11 cellular contexts compared by ENCODE assay signal in genomic region chr13:101455863-101456262, GRCh38. TPM values are rescaled to one million over a fixed set of nuclear protein-coding genes. Genes with fewer than 3 reads are reported as not detected.
DNase-seq lines count a peak whose midpoint lies in the region; ATAC-seq and TF ChIP-seq lines count a peak whose summit lies in the region.
"Had no signal": no experiment of that assay in that cellular context is flagged by ENCODE, and none has a peak within 500 bp of the region (broad histone marks: within the 10 kb centered on the region; RNA-seq: fewer than 3 reads in every experiment).

No MANE protein-coding gene starts in this region.

- intact Hi-C loops in PC-3 (cut with micrococcal nuclease), result loop anchor here (1.0 kb wide), 1 partner anchor 43 kb away; no protein-coding TSS in a partner anchor

- ATAC-seq in PC-3, result peak; percentile 47
- peak; percentile 84 for ATAC-seq in omental fat pad (ENCODE audit: low FRiP score)
- no peak for ATAC-seq in HG03342 (IDR thresholded peaks at IDR 0.05; ENCODE audit: unreplicated experiment)

- H4K20me1 ChIP-seq in PC-3 (ENCODE audit: low read length), result no peaks in the 10 kb centered on the region

- no peaks in the 10 kb centered on the region for H3K27me3 ChIP-seq in PC-3 (ENCODE audit: low read length)

- DNase-seq in AG20443 (ENCODE audit: low spot score) (peak; percentile 76), PC-3 (peak; percentile 90), epithelial cell of prostate (ENCODE audit: low read depth, low spot score) (peak; percentile 66), omental fat pad (ENCODE audit: low spot score) (no peak), NCI-H345 treated with DMSO at 0.1 percent for 48 hours (lab: John Stamatoyannopoulos, UW; ENCODE audit: unreplicated experiment) (no peak), NCI-H1694 treated with DMSO at 0.1 percent for 48 hours (lab: John Stamatoyannopoulos, UW) (no peak), NCI-H345 (lab: John Stamatoyannopoulos, UW) (no peak)
- DNase-seq: COR-L47 had no signal

- peak overlapping the region; percentile 75 for H3K4me2 ChIP-seq in PC-3 (ENCODE audit: low read length)

- no peak overlapping the region for H2AFZ ChIP-seq in PC-3 (ENCODE audit: low read length)
- H2AFZ ChIP-seq: parathyroid adenoma had no signal

- H3K9me2 ChIP-seq in PC-3 (replicated peaks; ENCODE audit: low read length), result no peaks in the 10 kb centered on the region

- peaks cover 70% of the 10 kb centered on the region for H3K79me2 ChIP-seq in PC-3 (ENCODE audit: low read length)
- H3K79me2 ChIP-seq: parathyroid adenoma had no signal

- POLR2A ChIA-PET in PC-3 (lab: Charles Lee; ENCODE audit: unreplicated experiment), result no interaction called here

- H3K4me1 ChIP-seq in PC-3 (ENCODE audit: insufficient read depth, low read length), result peaks cover 55% of the 10 kb centered on the region
- H3K4me1 ChIP-seq: parathyroid adenoma had no signal

- H3K27ac ChIP-seq in PC-3 (ENCODE audit: low read length) (peak overlapping the region; percentile 99), epithelial cell of prostate (peak overlapping the region; percentile 61)
- H3K27ac ChIP-seq: parathyroid adenoma had no signal

- peak overlapping the region; percentile 46 for H3K9ac ChIP-seq in PC-3 (ENCODE audit: low read length)
- H3K9ac ChIP-seq: parathyroid adenoma had no signal

- peak overlapping the region; percentile 48; the same call in 1 of the 2 replicates for H3K4me3 ChIP-seq in PC-3 (ENCODE audit: low read length)

- H3F3A ChIP-seq in PC-3 (ENCODE audit: low read length, unreplicated experiment), result peaks cover 8% of the 10 kb centered on the region

- H3K9me3 ChIP-seq in PC-3 (ENCODE audit: low read length), result no peaks in the 10 kb centered on the region

- CTCF ChIA-PET in PC-3 (lab: Charles Lee), result no interaction called here

- BruUV-seq in PC-3 (replicated peaks; lab: Mats Ljungman, UMichigan), result no TSS peak

- TF ChIP-seq CTCF in PC-3 (conservative IDR thresholded peaks at IDR 0.05; ENCODE audit: low read depth, low read length) (no peak), omental fat pad (IDR thresholded peaks at IDR 0.05) (no peak)

- peaks cover 25% of the 10 kb centered on the region for H3K36me3 ChIP-seq in PC-3 (ENCODE audit: low read depth, low read length)

RNA-seq across cellular contexts. Expression of gene ITGBL1, which starts 3.4 kb away (rescaled TPM):
- total RNA-seq in PC-3 (2014; rRNA removed) (37.1 and 42.0 TPM in 2 replicates), omental fat pad (1 to 10 TPM; 1.3 to 3.5 (median 2.4) TPM)
- total RNA-seq: activated T-helper 2 cell treated with anti-CD3 and anti-CD28 coated beads, Interferon-gamma antibody, Interleukin-2, Interleukin-4, amounts not matched to agents 10 μg/mL and 5 μg/mL and 100 μg/mL, durations not matched to agents 14 hours and 24 hours and 36 hours had no signal

RNA-seq across cellular contexts. Expression of gene NALCN, which starts 39.6 kb away (rescaled TPM):
- total RNA-seq in PC-3 (2014; rRNA removed), result 6.4 and 11.8 TPM in 2 replicates
- total RNA-seq in omental fat pad, result under 1 TPM; 0.28 to 0.84 (median 0.38) TPM
- total RNA-seq: activated T-helper 2 cell treated with anti-CD3 and anti-CD28 coated beads, Interferon-gamma antibody, Interleukin-2, Interleukin-4, amounts not matched to agents 10 μg/mL and 5 μg/mL and 100 μg/mL, durations not matched to agents 14 hours and 24 hours and 36 hours had no signal

Comparison
In these comparisons a context has a peak if more than half of its experiments do, and no peak if none do; other contexts are left out.
1. DNase-seq: peak in AG20443 (single experiment), PC-3 (single experiment) and epithelial cell of prostate (single experiment); none in omental fat pad (single experiment), NCI-H345 treated with DMSO at 0.1 percent for 48 hours (single experiment), NCI-H1694 treated with DMSO at 0.1 percent for 48 hours (single experiment) and NCI-H345 (single experiment).